ENCODE assay signal across 22 cellular contexts in genomic region chrX:155592331-155592730, GRCh38.
"Had no signal": no experiment of that assay in that cellular context is flagged by ENCODE, and none has a peak within 500 bp of the region (broad histone marks: within the 10 kb centered on the region; RNA-seq: fewer than 3 reads in every experiment).

No MANE protein-coding gene starts in this region.

- H3K4me1 ChIP-seq: SJSA1 had no signal

- H3K27ac ChIP-seq: KMS-11, SJSA1, SK-N-MC had no signal

- H3K27me3 ChIP-seq: SJSA1 had no signal

- H3K36me3 ChIP-seq: SJSA1 had no signal

- H3K4me3 ChIP-seq: SJSA1, SK-N-MC had no signal

- H3K9ac ChIP-seq: KMS-11 had no signal

- H3K4me2 ChIP-seq: KMS-11 had no signal

- DNase-seq: Kasumi-1, MV-4-11, NCI-H1048, NCI-H1105 treated with DMSO at 0.1 percent for 48 hours, NCI-H1417 treated with DMSO at 0.1 percent for 48 hours, NCI-H146, NCI-H1694 treated with DMSO at 0.1 percent for 48 hours, NCI-H1930, NCI-H2081, NCI-H2107, NCI-H2171 treated with DMSO at 0.1 percent for 48 hours, NCI-H345, NCI-H446 treated with DMSO at 0.1 percent for 48 hours, NCI-H510A treated with DMSO at 0.1 percent for 48 hours, NCI-H526 treated with DMSO at 0.1 percent for 48 hours, NCI-H774, Right ventricle myocardium superior, RPMI8226, SIG-M5 had no signal

- H3K9me3 ChIP-seq: SJSA1 had no signal
